In genomic region chr9:136660971-136661540, GRCh38 we compare ENCODE assay signal across 22 cellular contexts. TPM values are rescaled to one million over a fixed set of nuclear protein-coding genes. Genes with fewer than 3 reads are reported as not detected.
DNase-seq lines count a peak whose midpoint lies in the region; ATAC-seq, FAIRE-seq and TF ChIP-seq lines count a peak whose summit lies in the region.
"Had no signal": no experiment of that assay in that cellular context is flagged by ENCODE, and none has a peak within 500 bp of the region (broad histone marks: within the 10 kb centered on the region; RNA-seq: fewer than 3 reads in every experiment).

No MANE protein-coding gene starts in this region.

- no TSS peak for BruUV-seq in MCF 10A (replicated peaks; lab: Mats Ljungman, UMichigan)

- DNase-seq in breast epithelium (ENCODE audit: low spot score in 2 of 2) (no peak), MCF 10A (ENCODE audit: unreplicated experiment) (no peak), right atrium auricular region (ENCODE audit: low spot score) (no peak), pancreas (peak in 4 of 6 donors; percentile 2 to 64 (median 39)), upper lobe of right lung (peak; percentile 62), left colon (no peak), head of caudate nucleus (no peak)
- no peak for DNase-seq in NK-92 treated with Interleukin-12 subunit alpha and Interleukin-12 subunit beta, amount 100 ng/mL, for 24 hours (lab: John Stamatoyannopoulos, UW)
- DNase-seq: activated CD4-positive, alpha-beta memory T cell treated with anti-CD3 and anti-CD28 coated beads, Interleukin-2, amount 10 ng/mL, durations not matched to agents 7 days and 5 days; activated effector memory CD4-positive, alpha-beta T cell treated with anti-CD3 and anti-CD28 coated beads, Interleukin-2, amount 50 U/mL, for 16 hours; cerebellar nuclear complex; hypothalamus; mesendoderm; NCI-H1105; NCI-H1930; NCI-H526 treated with DMSO at 0.1 percent for 48 hours; stimulated activated CD4-positive, alpha-beta T cell treated with anti-CD3 and anti-CD28 coated beads, Interleukin-4, amount 100 ng/mL, for 4 hours; stimulated activated naive CD4-positive, alpha-beta T cell; WERI-Rb-1 had no signal

- no peak for TF ChIP-seq CTCF in breast epithelium (IDR thresholded peaks at IDR 0.05)
- TF ChIP-seq CTCF in MCF 10A (IDR thresholded peaks at IDR 0.05; ENCODE audit: unreplicated experiment), result no peak
- TF ChIP-seq CTCF in right atrium auricular region (IDR thresholded peaks at IDR 0.05), result no peak
- TF ChIP-seq CTCF in pancreas (IDR thresholded peaks at IDR 0.05), result no peak
- TF ChIP-seq CTCF in upper lobe of right lung (IDR thresholded peaks at IDR 0.05), result no peak

- H3K9me3 ChIP-seq in breast epithelium (no peaks in the 10 kb centered on the region), right atrium auricular region (no peaks in the 10 kb centered on the region), pancreas (no peaks in the 10 kb centered on the region), upper lobe of right lung (no peaks in the 10 kb centered on the region)

- ATAC-seq in pancreas, result no peak
- ATAC-seq in upper lobe of right lung, result no peak
- no peak for ATAC-seq in left colon

- TF ChIP-seq POLR2A in breast epithelium (IDR thresholded peaks at IDR 0.05), result no peak

- no peaks in the 10 kb centered on the region for H3K4me1 Mint-ChIP-seq in MCF 10A (ENCODE audit: insufficient read depth, unreplicated experiment)

- CTCF ChIA-PET in MCF 10A (lab: Yijun Ruan, JAX), result no interaction called here

- FAIRE-seq in pancreas (lab: Jason Lieb, UNC), result no peak

- H3K27ac ChIP-seq in breast epithelium (peak overlapping the region in 1 of 2 donors; percentile 87), right atrium auricular region (peak overlapping the region; percentile 78), pancreas (no peak overlapping the region), upper lobe of right lung (peak overlapping the region; percentile 91)
- H3K27ac ChIP-seq: epithelial cell of prostate, WERI-Rb-1 had no signal

- POLR2A ChIA-PET in MCF 10A (lab: Yijun Ruan, JAX), result no interaction called here

- H3K27me3 ChIP-seq in breast epithelium (peaks cover 0 to 71% of the 10 kb centered on the region in 2 donors), right atrium auricular region (no peaks in the 10 kb centered on the region), pancreas (peaks cover 0 to 4% (median 0%) of the 10 kb centered on the region in 4 donors), upper lobe of right lung (peaks cover 44% of the 10 kb centered on the region)

- H3K27me3 Mint-ChIP-seq in MCF 10A (ENCODE audit: insufficient read depth, unreplicated experiment), result peaks cover 20% of the 10 kb centered on the region

- no peaks in the 10 kb centered on the region for H3K9me3 Mint-ChIP-seq in MCF 10A (ENCODE audit: unreplicated experiment)
- H3K9me3 Mint-ChIP-seq: activated CD4-positive, alpha-beta memory T cell treated with anti-CD3 and anti-CD28 coated beads, Interleukin-2, amount 10 ng/mL, durations not matched to agents 7 days and 5 days; IgD-negative memory B cell; T-helper 2 cell treated with Interferon-gamma antibody and Interleukin-4, amounts not matched to agents 5 μg/mL and 100 μg/mL, for 36 hours had no signal

- H3K4me1 ChIP-seq in breast epithelium (no peaks in the 10 kb centered on the region), right atrium auricular region (peaks cover 0 to 22% of the 10 kb centered on the region in 2 donors), pancreas (no peaks in the 10 kb centered on the region), upper lobe of right lung (peaks cover 4% of the 10 kb centered on the region)

- H3K36me3 Mint-ChIP-seq in MCF 10A (ENCODE audit: insufficient read depth, unreplicated experiment), result no peaks in the 10 kb centered on the region
- H3K36me3 Mint-ChIP-seq: IgD-negative memory B cell had no signal

- intact Hi-C loops in breast epithelium (cut with DNase I; ENCODE audit: low total_unique reads), result no loop called here
- intact Hi-C loops in MCF 10A (cut with micrococcal nuclease), result no loop called here
- intact Hi-C loops in pancreas (cut with DNase I), result no loop called here
- intact Hi-C loops in upper lobe of right lung (cut with DNase I), result no loop called here
- intact Hi-C loops in left colon (cut with DNase I, micrococcal nuclease), result no loop called here
- intact Hi-C loops in head of caudate nucleus (cut with DNase I), result no loop called here

- H3K4me3 Mint-ChIP-seq in MCF 10A (ENCODE audit: unreplicated experiment), result no peak overlapping the region
- H3K4me3 Mint-ChIP-seq: activated CD4-positive, alpha-beta memory T cell treated with anti-CD3 and anti-CD28 coated beads, Interleukin-2, amount 10 ng/mL, durations not matched to agents 7 days and 5 days; T-helper 2 cell treated with Interferon-gamma antibody and Interleukin-4, amounts not matched to agents 5 μg/mL and 100 μg/mL, for 36 hours had no signal

- H3K27ac Mint-ChIP-seq in MCF 10A (ENCODE audit: low read depth, unreplicated experiment), result no peak overlapping the region
- H3K27ac Mint-ChIP-seq: activated CD4-positive, alpha-beta memory T cell treated with anti-CD3 and anti-CD28 coated beads, Interleukin-2, amount 10 ng/mL, durations not matched to agents 7 days and 5 days; IgD-negative memory B cell; T-helper 2 cell treated with Interferon-gamma antibody and Interleukin-4, amounts not matched to agents 5 μg/mL and 100 μg/mL, for 36 hours had no signal

- peak overlapping the region in 2 of 3 donors; percentile 51 to 69 for H3K4me3 ChIP-seq in breast epithelium
- peak overlapping the region in 1 of 2 donors; percentile 66 for H3K4me3 ChIP-seq in right atrium auricular region
- H3K4me3 ChIP-seq in pancreas, result no peak overlapping the region
- peak overlapping the region; percentile 41 for H3K4me3 ChIP-seq in upper lobe of right lung

- WGBS in pancreas, 2 donors, result 79 to 80% methylated on average over 11 to 12 of the region's 12 CpGs

- H3K36me3 ChIP-seq in breast epithelium (no peaks in the 10 kb centered on the region), right atrium auricular region (peaks cover 20% of the 10 kb centered on the region), pancreas (no peaks in the 10 kb centered on the region), upper lobe of right lung (peaks cover 10% of the 10 kb centered on the region)
- H3K36me3 ChIP-seq: WERI-Rb-1 had no signal

RNA-seq across cellular contexts. Expression of gene EGFL7, which starts 1.7 kb away (rescaled TPM):
- 100 to 1,000 TPM in 1 of 3 donors, 10 to 100 TPM in 2; 48.9 to 138 (median 53.4) TPM for total RNA-seq in breast epithelium
- total RNA-seq in MCF 10A (2022), result 3.9 and 4.3 TPM in 2 replicates
- 100 to 1,000 TPM; 114 to 120 TPM for total RNA-seq in right atrium auricular region
- 10 to 100 TPM in 5 of 6 donors, 1 to 10 TPM in 1; 8.6 to 21.2 (median 13.1) TPM for total RNA-seq in pancreas
- polyA plus RNA-seq in pancreas, result 100 to 1,000 TPM; 111 to 134 TPM
- 302 TPM for total RNA-seq in upper lobe of right lung
- 10 to 100 TPM; 14.3 to 17.2 TPM for total RNA-seq in left colon
- polyA plus RNA-seq: IgD-negative memory B cell had no signal

RNA-seq across cellular contexts. Expression of gene AGPAT2, which starts 26.2 kb away (rescaled TPM):
- 100 to 1,000 TPM; 106 to 551 (median 110) TPM for total RNA-seq in breast epithelium
- total RNA-seq in MCF 10A (2022), result 30.4 and 33.3 TPM in 2 replicates
- 10 to 100 TPM; 71.9 to 81.9 TPM for total RNA-seq in right atrium auricular region
- 100 to 1,000 TPM in 1 of 6 donors, 10 to 100 TPM in 5; 57.0 to 105 (median 69.5) TPM for total RNA-seq in pancreas
- polyA plus RNA-seq in pancreas, result 100 to 1,000 TPM in 1 of 2 donors, 10 to 100 TPM in 1; 94.2 to 158 TPM
- total RNA-seq in upper lobe of right lung, result 117 TPM
- 100 to 1,000 TPM; 152 to 211 TPM for total RNA-seq in left colon

RNA-seq across cellular contexts. Expression of gene DIPK1B, which starts 51.3 kb away (rescaled TPM):
- total RNA-seq in breast epithelium (1 to 10 TPM; 4.8 to 8.2 (median 5.6) TPM), MCF 10A (2022) (not detected in 2 replicates), right atrium auricular region (10 to 100 TPM; 45.1 to 45.7 TPM), pancreas (1 to 10 TPM; 4.3 to 7.5 (median 5.8) TPM), upper lobe of right lung (17.7 TPM), left colon (1 to 10 TPM; 1.3 to 2.1 TPM)
- 10 to 100 TPM; 13.2 to 32.3 TPM for polyA plus RNA-seq in pancreas

Comparison
In these comparisons a context has a peak if more than half of its experiments do, and no peak if none do; other contexts are left out.
1. DNase-seq: peak in pancreas (4 of 6) and upper lobe of right lung (single experiment); none in breast epithelium (0 of 2), MCF 10A (single experiment), right atrium auricular region (single experiment), left colon (0 of 2), head of caudate nucleus (0 of 42) and NK-92 treated with Interleukin-12 subunit alpha and Interleukin-12 subunit beta, amount 100 ng/mL, for 24 hours (single experiment).
2. H3K27ac ChIP-seq: peak in right atrium auricular region (2 of 2) and upper lobe of right lung (single experiment); none in pancreas (0 of 4).
3. H3K4me3 ChIP-seq: peak in breast epithelium (2 of 3) and upper lobe of right lung (single experiment); none in pancreas (0 of 4).